Comparison of ENCODE assay signal across 8 cellular contexts in the genomic region with DNA sequence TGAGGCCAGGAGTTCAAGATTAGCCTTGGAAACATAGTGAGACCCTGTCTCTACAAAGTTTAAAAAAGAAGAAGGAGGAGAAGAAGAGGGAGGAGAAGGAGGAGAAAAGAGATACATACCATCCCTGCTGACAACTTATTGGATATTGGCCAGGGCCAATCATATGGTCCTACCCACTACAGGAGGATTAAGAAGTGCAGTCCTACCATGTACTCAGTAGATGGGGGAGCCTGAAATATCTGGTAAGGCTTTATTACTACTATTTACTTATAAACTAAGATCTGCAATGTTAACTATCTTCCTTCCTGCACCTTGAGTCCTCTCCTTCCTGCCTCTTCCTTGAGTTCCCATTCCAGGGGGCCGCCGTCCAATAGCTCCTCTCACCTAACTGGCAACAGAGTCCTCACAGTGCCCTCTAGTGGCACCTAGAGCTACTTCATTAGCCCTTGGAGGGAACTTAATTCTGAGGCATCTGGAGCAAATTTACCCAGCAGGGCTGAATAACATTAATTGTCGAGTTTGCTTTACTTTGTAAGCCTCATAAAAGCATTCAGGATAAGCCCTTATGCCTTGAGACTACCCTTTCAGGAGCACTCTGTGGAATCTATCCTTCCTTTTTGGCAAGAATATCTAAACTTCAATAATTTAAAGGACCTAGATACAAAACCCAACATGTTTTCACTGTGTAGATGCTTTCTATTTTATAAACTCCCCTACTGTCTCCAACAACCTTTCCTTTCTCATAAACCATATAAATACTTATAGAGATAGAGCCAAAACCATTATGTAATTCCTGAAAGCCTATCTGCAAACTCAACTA. TPM values are rescaled to one million over a fixed set of nuclear protein-coding genes. Genes with fewer than 3 reads are reported as not detected.
DNase-seq lines count a peak whose midpoint lies in the region; ATAC-seq and TF ChIP-seq lines count a peak whose summit lies in the region.

No MANE protein-coding gene starts in this region.

- no peaks in the 10 kb centered on the region for H3K36me3 Mint-ChIP-seq in naive B cell

- no peak for TF ChIP-seq EP300 in stomach (IDR thresholded peaks at IDR 0.05)

- whole genome bisulfite sequencing in stomach, 5 donors, result 4 to 11% (median 9%) methylated on average over 3 of the region's 3 CpGs

- DNase-seq in EL, result peak; percentile 72
- peak; percentile 4 for DNase-seq in NCI-H82 treated with DMSO at 0.1 percent for 48 hours (lab: John Stamatoyannopoulos, UW; ENCODE audit: unreplicated experiment)
- DNase-seq in activated CD8-positive, alpha-beta memory T cell treated with anti-CD3 and anti-CD28 coated beads for 4 hours (ENCODE audit: low read depth in 2 of 2), result peak; percentile 6 to 41
- peak; percentile 79 for DNase-seq in epithelial cell of esophagus (ENCODE audit: low read depth)
- DNase-seq in naive B cell, result peak; percentile 47
- peak; percentile 75 for DNase-seq in stomach

- no peak overlapping the region for H3K4me3 Mint-ChIP-seq in naive B cell

- H3K4me1 Mint-ChIP-seq in naive B cell, result peaks cover 5 to 21% (median 16%) of the 10 kb centered on the region in 3 donors

- TF ChIP-seq CTCF in epithelial cell of esophagus (IDR thresholded peaks at IDR 0.05; ENCODE audit: insufficient read depth, low read depth, low read length, missing control alignments) (peak; percentile 83), stomach (IDR thresholded peaks at IDR 0.05) (peak in 5 of 7 experiments; percentile 30 to 74 (median 58))

- H3K9me3 ChIP-seq in stomach, result no peaks in the 10 kb centered on the region

- H3K27me3 ChIP-seq in stomach, result no peaks in the 10 kb centered on the region

- peak overlapping the region in 2 of 6 donors; percentile 57 to 74 for H3K27ac Mint-ChIP-seq in naive B cell

- peaks cover 0 to 8% (median 3%) of the 10 kb centered on the region in 4 donors for H3K4me1 ChIP-seq in stomach

- no peak overlapping the region for H3K27ac ChIP-seq in stomach

- H3K4me3 ChIP-seq in epithelial cell of esophagus (ENCODE audit: low read length), result no peak overlapping the region
- no peak overlapping the region for H3K4me3 ChIP-seq in stomach

- H3K9me3 Mint-ChIP-seq in naive B cell, result peaks cover 0 to 2% (median 0%) of the 10 kb centered on the region in 7 donors

- no peak for TF ChIP-seq POLR2A in stomach (IDR thresholded peaks at IDR 0.05)

- peak; percentile 34 for ATAC-seq in HG03280 (IDR thresholded peaks at IDR 0.05; ENCODE audit: unreplicated experiment)
- peak; percentile 64 to 72 for ATAC-seq in naive B cell (ENCODE audit: low read depth in 2 of 2)
- ATAC-seq in HG03135 (IDR thresholded peaks at IDR 0.05; ENCODE audit: unreplicated experiment), result no peak

- intact Hi-C loops in stomach (cut with DNase I; ENCODE audit: low total_unique reads), result loop anchor here (5.0 to 10.0 kb wide), 2 partner anchors 167 to 260 kb away; no protein-coding TSS in a partner anchor

- H3K27me3 Mint-ChIP-seq in naive B cell, result peaks cover 0 to 4% (median 0%) of the 10 kb centered on the region in 3 donors

- no peaks in the 10 kb centered on the region for H3K36me3 ChIP-seq in stomach

RNA-seq across cellular contexts. Expression of gene RANBP6, which starts 39.1 kb away (rescaled TPM):
- polyA plus RNA-seq in naive B cell (ENCODE audit: low read depth in 6 of 6) (10 to 100 TPM; 16.4 to 22.8 (median 20.4) TPM), stomach (1 to 10 TPM; 3.7 to 7.1 (median 3.7) TPM)
- 10 to 100 TPM in 3 of 5 donors, 1 to 10 TPM in 2; 1.7 to 34.8 (median 11.6) TPM for total RNA-seq in stomach

Comparison
In these comparisons a context has a peak if more than half of its experiments do, and no peak if none do; other contexts are left out.
1. DNase-seq: peak in every context shown above with its lines; median percentile 79 in epithelial cell of esophagus; 75 in stomach; 72 in EL; 47 in naive B cell; 24 in activated CD8-positive, alpha-beta memory T cell treated with anti-CD3 and anti-CD28 coated beads for 4 hours; 4 in NCI-H82 treated with DMSO at 0.1 percent for 48 hours.